18 cellular contexts compared by ENCODE assay signal in genomic region chr7:33733865-33734650, GRCh38.
DNase-seq lines count a peak whose midpoint lies in the region; ATAC-seq, FAIRE-seq and TF ChIP-seq lines count a peak whose summit lies in the region.
"Had no signal": no experiment of that assay in that cellular context is flagged by ENCODE, and none has a peak within 500 bp of the region (broad histone marks: within the 10 kb centered on the region; RNA-seq: fewer than 3 reads in every experiment).

No MANE protein-coding gene starts in this region.

- in situ Hi-C loops in brain microvascular endothelial cell (cut with HindIII; ENCODE audit: low pct_ligation_motif_present, low sequenced_read_pairs) = no loop called here

- H3K36me3 ChIP-seq in pancreas (no peaks in the 10 kb centered on the region), brain microvascular endothelial cell (replicated peaks) (no peaks in the 10 kb centered on the region)
- H3K36me3 ChIP-seq: BE2C, ovary, suprapubic skin had no signal

- H3K9me3 Mint-ChIP-seq in activated CD8-positive, alpha-beta memory T cell treated with anti-CD3 and anti-CD28 coated beads, Interleukin-2, amount 10 ng/mL, durations not matched to agents 7 days and 5 days (ENCODE audit: low read depth) = no peaks in the 10 kb centered on the region
- H3K9me3 Mint-ChIP-seq in stimulated activated naive CD8-positive, alpha-beta T cell treated with anti-CD3 and anti-CD28 coated beads, Interleukin-15, amount 100 ng/mL, for 72 hours = peaks cover 0 to 3% of the 10 kb centered on the region in 2 donors
- H3K9me3 Mint-ChIP-seq: activated naive CD4-positive, alpha-beta T cell treated with anti-CD3 and anti-CD28 coated beads for 36 hours had no signal

- H3K27ac ChIP-seq in pancreas (no peak overlapping the region), brain microvascular endothelial cell (no peak overlapping the region)
- H3K27ac ChIP-seq: KMS-11, ovary, suprapubic skin had no signal

- H3K4me1 Mint-ChIP-seq in activated CD8-positive, alpha-beta memory T cell treated with anti-CD3 and anti-CD28 coated beads, Interleukin-2, amount 10 ng/mL, durations not matched to agents 7 days and 5 days = no peaks in the 10 kb centered on the region
- no peaks in the 10 kb centered on the region for H3K4me1 Mint-ChIP-seq in stimulated activated naive CD8-positive, alpha-beta T cell treated with anti-CD3 and anti-CD28 coated beads, Interleukin-15, amount 100 ng/mL, for 72 hours

- CTCF ChIA-PET in activated CD8-positive, alpha-beta memory T cell treated with anti-CD3 and anti-CD28 coated beads, Interleukin-2, amount 10 ng/mL, durations not matched to agents 7 days and 5 days (lab: Charles Lee) = no interaction called here

- H3K4me3 Mint-ChIP-seq in activated CD8-positive, alpha-beta memory T cell treated with anti-CD3 and anti-CD28 coated beads, Interleukin-2, amount 10 ng/mL, durations not matched to agents 7 days and 5 days = no peak overlapping the region
- H3K4me3 Mint-ChIP-seq in stimulated activated naive CD8-positive, alpha-beta T cell treated with anti-CD3 and anti-CD28 coated beads, Interleukin-15, amount 100 ng/mL, for 72 hours = no peak overlapping the region
- H3K4me3 Mint-ChIP-seq: activated naive CD4-positive, alpha-beta T cell treated with anti-CD3 and anti-CD28 coated beads for 36 hours; effector memory CD8-positive, alpha-beta T cell had no signal

- intact Hi-C loops in pancreas (cut with DNase I) = no loop called here

- no peaks in the 10 kb centered on the region for H3K36me3 Mint-ChIP-seq in activated CD8-positive, alpha-beta memory T cell treated with anti-CD3 and anti-CD28 coated beads, Interleukin-2, amount 10 ng/mL, durations not matched to agents 7 days and 5 days

- H3K9me3 ChIP-seq in pancreas = no peaks in the 10 kb centered on the region
- H3K9me3 ChIP-seq: BE2C, ovary, suprapubic skin had no signal

- no peak for TF ChIP-seq CTCF in LNCaP clone FGC (IDR thresholded peaks at IDR 0.05; ENCODE audit: control insufficient read depth, extremely low read depth, insufficient read depth)
- TF ChIP-seq CTCF in fibroblast of pulmonary artery (IDR thresholded peaks at IDR 0.05; ENCODE audit: low read length, missing control alignments) = no peak
- no peak for TF ChIP-seq CTCF in pancreas (IDR thresholded peaks at IDR 0.05)
- no peak for TF ChIP-seq CTCF in brain microvascular endothelial cell (IDR thresholded peaks at IDR 0.05; ENCODE audit: low read depth, low read length, missing control alignments)

- no peak for FAIRE-seq in pancreas (lab: Jason Lieb, UNC)

- peak; percentile 79 to 96 (median 92) for ATAC-seq in pancreas
- no peak for ATAC-seq in activated CD8-positive, alpha-beta memory T cell treated with anti-CD3 and anti-CD28 coated beads, Interleukin-2, amount 10 ng/mL, durations not matched to agents 7 days and 5 days
- ATAC-seq in stimulated activated naive CD8-positive, alpha-beta T cell treated with anti-CD3 and anti-CD28 coated beads, Interleukin-15, Interleukin-2, amounts not matched to agents 100 U/mL and 50 U/mL, for 24 hours = no peak
- no peak for ATAC-seq in stimulated activated naive CD8-positive, alpha-beta T cell treated with anti-CD3 and anti-CD28 coated beads, Interleukin-15, amount 100 ng/mL, for 72 hours
- ATAC-seq: effector memory CD8-positive, alpha-beta T cell; HCT116 had no signal

- H3K27me3 ChIP-seq in pancreas (no peaks in the 10 kb centered on the region), brain microvascular endothelial cell (replicated peaks) (no peaks in the 10 kb centered on the region)
- H3K27me3 ChIP-seq: BE2C, ovary, suprapubic skin had no signal

- H3K4me1 ChIP-seq in pancreas = no peaks in the 10 kb centered on the region
- H3K4me1 ChIP-seq: BE2C, suprapubic skin had no signal

- DNase-seq in LNCaP clone FGC (ENCODE audit: low read depth) (peak; percentile 23), NCI-H510A (lab: John Stamatoyannopoulos, UW) (peak; percentile 81), fibroblast of pulmonary artery (ENCODE audit: low read depth) (peak; percentile 62), pancreas (peak in 4 of 6 donors; percentile 33 to 59 (median 40)), brain microvascular endothelial cell (no peak)
- no peak for DNase-seq in activated CD8-positive, alpha-beta memory T cell treated with anti-CD3 and anti-CD28 coated beads, Interleukin-2, amount 10 ng/mL, durations not matched to agents 7 days and 5 days
- no peak for DNase-seq in stimulated activated naive CD8-positive, alpha-beta T cell treated with anti-CD3 and anti-CD28 coated beads, Interleukin-15, Interleukin-2, amounts not matched to agents 100 U/mL and 50 U/mL, for 24 hours
- DNase-seq in stimulated activated naive CD8-positive, alpha-beta T cell treated with anti-CD3 and anti-CD28 coated beads, Interleukin-15, amount 100 ng/mL, for 72 hours = no peak
- DNase-seq: activated naive CD4-positive, alpha-beta T cell treated with anti-CD3 and anti-CD28 coated beads for 36 hours; BE2C; DMS 273 treated with DMSO at 0.1 percent for 48 hours; effector memory CD8-positive, alpha-beta T cell; foreskin fibroblast; NCI-H1930; ovary had no signal

- no peaks in the 10 kb centered on the region for H3K27me3 Mint-ChIP-seq in activated CD8-positive, alpha-beta memory T cell treated with anti-CD3 and anti-CD28 coated beads, Interleukin-2, amount 10 ng/mL, durations not matched to agents 7 days and 5 days
- H3K27me3 Mint-ChIP-seq in stimulated activated naive CD8-positive, alpha-beta T cell treated with anti-CD3 and anti-CD28 coated beads, Interleukin-15, amount 100 ng/mL, for 72 hours = no peaks in the 10 kb centered on the region
- H3K27me3 Mint-ChIP-seq: effector memory CD8-positive, alpha-beta T cell had no signal

- 56 to 63% methylated on average over 16 of the region's 16 CpGs for WGBS in pancreas, 2 donors

- H3K27ac Mint-ChIP-seq in activated CD8-positive, alpha-beta memory T cell treated with anti-CD3 and anti-CD28 coated beads, Interleukin-2, amount 10 ng/mL, durations not matched to agents 7 days and 5 days = no peak overlapping the region
- peak overlapping the region in 1 of 2 donors; percentile 45 for H3K27ac Mint-ChIP-seq in stimulated activated naive CD8-positive, alpha-beta T cell treated with anti-CD3 and anti-CD28 coated beads, Interleukin-15, amount 100 ng/mL, for 72 hours
- H3K27ac Mint-ChIP-seq: activated naive CD4-positive, alpha-beta T cell treated with anti-CD3 and anti-CD28 coated beads for 36 hours; effector memory CD8-positive, alpha-beta T cell had no signal

- H3K4me3 ChIP-seq in LNCaP clone FGC (ENCODE audit: low read depth, low read length) (no peak overlapping the region; the same call in 1 of the 2 replicates), fibroblast of pulmonary artery (replicated peaks; ENCODE audit: low read depth, low read length) (no peak overlapping the region), pancreas (no peak overlapping the region), brain microvascular endothelial cell (ENCODE audit: low read depth, low read length) (no peak overlapping the region)
- H3K4me3 ChIP-seq: ovary, suprapubic skin had no signal

Comparison
In these comparisons a context has a peak if more than half of its experiments do, and no peak if none do; other contexts are left out.
1. DNase-seq: peak in LNCaP clone FGC (single experiment), NCI-H510A (single experiment), fibroblast of pulmonary artery (single experiment) and pancreas (4 of 6); none in activated CD8-positive, alpha-beta memory T cell treated with anti-CD3 and anti-CD28 coated beads, Interleukin-2, amount 10 ng/mL, durations not matched to agents 7 days and 5 days (single experiment), stimulated activated naive CD8-positive, alpha-beta T cell treated with anti-CD3 and anti-CD28 coated beads, Interleukin-15, Interleukin-2, amounts not matched to agents 100 U/mL and 50 U/mL, for 24 hours (single experiment), brain microvascular endothelial cell (single experiment) and stimulated activated naive CD8-positive, alpha-beta T cell treated with anti-CD3 and anti-CD28 coated beads, Interleukin-15, amount 100 ng/mL, for 72 hours (0 of 2).
2. ATAC-seq: peak in pancreas (4 of 4); none in activated CD8-positive, alpha-beta memory T cell treated with anti-CD3 and anti-CD28 coated beads, Interleukin-2, amount 10 ng/mL, durations not matched to agents 7 days and 5 days (single experiment), stimulated activated naive CD8-positive, alpha-beta T cell treated with anti-CD3 and anti-CD28 coated beads, Interleukin-15, Interleukin-2, amounts not matched to agents 100 U/mL and 50 U/mL, for 24 hours (single experiment) and stimulated activated naive CD8-positive, alpha-beta T cell treated with anti-CD3 and anti-CD28 coated beads, Interleukin-15, amount 100 ng/mL, for 72 hours (single experiment).